ENCODE assay signal across 6 cellular contexts in the genomic region with DNA sequence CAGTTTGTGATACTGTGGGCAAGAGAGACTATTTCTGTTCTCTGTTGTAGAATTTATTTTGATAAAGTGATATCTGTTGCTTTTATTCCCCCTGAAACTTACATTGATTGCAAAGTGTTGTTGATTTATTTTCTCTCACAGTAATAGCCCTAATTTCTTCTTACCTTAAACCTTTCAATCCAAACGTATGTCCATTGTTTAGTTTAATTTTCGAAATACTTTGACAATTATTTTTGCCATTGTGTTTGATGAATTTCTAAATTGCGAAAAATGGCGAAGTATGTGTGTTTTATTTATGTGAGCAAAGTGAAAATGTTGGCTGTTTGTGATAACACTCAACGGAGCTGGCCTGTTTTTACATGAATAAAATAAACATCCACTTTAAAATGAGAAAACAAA. TPM values are rescaled to one million over a fixed set of nuclear protein-coding genes. Genes with fewer than 3 reads are reported as not detected.
DNase-seq lines count a peak whose midpoint lies in the region; ATAC-seq, FAIRE-seq and TF ChIP-seq lines count a peak whose summit lies in the region.

No MANE protein-coding gene starts in this region.

- H3K27ac Mint-ChIP-seq in chondrocyte (ENCODE audit: unreplicated experiment): no peak overlapping the region

- H3K4me3 ChIP-seq in pancreas: peak overlapping the region in 3 of 4 donors; percentile 55 to 80 (median 65)

- DNase-seq in GM12891 (ENCODE audit: insufficient read length, low spot score) (no peak), caudate nucleus (lab: John Stamatoyannopoulos, UW) (no peak), pancreas (no peak), chondrocyte (ENCODE audit: low spot score) (no peak), UCSD-AML1 (lab: John Stamatoyannopoulos, UW; ENCODE audit: unreplicated experiment) (no peak)

- H3K4me1 ChIP-seq in pancreas: peaks cover 9 to 11% (median 9%) of the 10 kb centered on the region in 3 donors

- H3K4me1 Mint-ChIP-seq in chondrocyte (ENCODE audit: low read depth): peaks cover 18% of the 10 kb centered on the region

- ATAC-seq in pancreas (no peak), GM21576 (IDR thresholded peaks at IDR 0.05; ENCODE audit: unreplicated experiment) (no peak)

- TF ChIP-seq CTCF in pancreas (IDR thresholded peaks at IDR 0.05) (no peak), chondrocyte (IDR thresholded peaks at IDR 0.05) (no peak)

- no peaks in the 10 kb centered on the region for H3K27me3 ChIP-seq in pancreas

- FAIRE-seq in GM12891 (lab: Jason Lieb, UNC) (peak; percentile 16), pancreas (lab: Jason Lieb, UNC) (peak; percentile 59)

- no peak for TF ChIP-seq POLR2A in GM12891 (IDR thresholded peaks at IDR 0.05; ENCODE audit: low read depth, low read length)

- H3K36me3 ChIP-seq in pancreas: no peaks in the 10 kb centered on the region

- H3K9me3 Mint-ChIP-seq in chondrocyte (ENCODE audit: low read depth): no peaks in the 10 kb centered on the region

- H3K9me3 ChIP-seq in pancreas: no peaks in the 10 kb centered on the region

- 3 to 4% methylated on average over 5 of the region's 5 CpGs for WGBS in pancreas, 2 donors

- intact Hi-C loops in pancreas (cut with DNase I): no loop called here

- H3K4me3 Mint-ChIP-seq in chondrocyte (ENCODE audit: unreplicated experiment): no peak overlapping the region

- no peaks in the 10 kb centered on the region for H3K27me3 Mint-ChIP-seq in chondrocyte (ENCODE audit: low read depth)

- H3K36me3 Mint-ChIP-seq in chondrocyte (ENCODE audit: low read depth): no peaks in the 10 kb centered on the region

- peak overlapping the region; percentile 82 for H3K27ac ChIP-seq in caudate nucleus (ENCODE audit: low read depth, low read length)
- peak overlapping the region; percentile 63 to 84 (median 76) for H3K27ac ChIP-seq in pancreas

TF ChIP-seq in GM12891, 5 proteins besides CTCF, POLR2A, EP300 and RAD21:
- TF ChIP-seq TAF1 (IDR thresholded peaks at IDR 0.05; ENCODE audit: low read depth, low read length) (no peak), POLR2AphosphoS5 (IDR thresholded peaks at IDR 0.05; ENCODE audit: low read depth, low read length) (no peak)
TF ChIP-seq in GM12891: peak in this region for 0.

RNA-seq across cellular contexts. Expression of gene ZSCAN26, which starts 0.4 kb away (rescaled TPM):
- 5.4 TPM for polyA plus RNA-seq in GM12891 (2012; ENCODE audit: low read depth, missing spikeins)
- total RNA-seq in pancreas: 1 to 10 TPM; 3.6 to 7.6 (median 5.9) TPM
- 10 to 100 TPM in 1 of 2 donors, 1 to 10 TPM in 1; 6.8 to 11.7 TPM for polyA plus RNA-seq in pancreas
- total RNA-seq in chondrocyte: 12.6 to 18.9 TPM (median 14.8 TPM) in 3 replicates

RNA-seq across cellular contexts. Expression of gene NKAPL, which starts 7.5 kb away (rescaled TPM):
- not detected for polyA plus RNA-seq in GM12891 (2012; ENCODE audit: low read depth, missing spikeins)
- under 1 TPM; 0.28 to 0.81 (median 0.51) TPM for total RNA-seq in pancreas
- polyA plus RNA-seq in pancreas: 1 to 10 TPM in 1 of 2 donors, under 1 TPM in 1; 0.80 to 1.5 TPM
- total RNA-seq in chondrocyte: not detected in 3 replicates

RNA-seq across cellular contexts. Expression of gene ZKSCAN4, which starts 14.5 kb away (rescaled TPM):
- polyA plus RNA-seq in GM12891 (2012; ENCODE audit: low read depth, missing spikeins): 2.6 TPM
- total RNA-seq in pancreas: 1 to 10 TPM; 1.4 to 3.4 (median 1.8) TPM
- polyA plus RNA-seq in pancreas: 1 to 10 TPM; 2.0 to 2.6 TPM
- 4.8 to 7.1 TPM (median 5.1 TPM) in 3 replicates for total RNA-seq in chondrocyte

RNA-seq across cellular contexts. Expression of gene PGBD1, which starts 14.8 kb away (rescaled TPM):
- polyA plus RNA-seq in GM12891 (2012; ENCODE audit: low read depth, missing spikeins): 1.1 TPM
- 1 to 10 TPM in 2 of 6 donors, under 1 TPM in 4; 0.60 to 1.5 (median 0.83) TPM for total RNA-seq in pancreas
- polyA plus RNA-seq in pancreas: 1 to 10 TPM; 2.2 to 3.1 TPM
- 7.6 to 9.9 TPM (median 8.5 TPM) in 3 replicates for total RNA-seq in chondrocyte

RNA-seq across cellular contexts. Expression of gene ZSCAN9, which starts 41.5 kb away (rescaled TPM):
- polyA plus RNA-seq in GM12891 (2012; ENCODE audit: low read depth, missing spikeins): 6.3 TPM
- total RNA-seq in pancreas (1 to 10 TPM; 3.5 to 8.5 (median 4.6) TPM), chondrocyte (12.1 to 13.0 TPM (median 12.8 TPM) in 3 replicates)
- 10 to 100 TPM in 1 of 2 donors, 1 to 10 TPM in 1; 7.9 to 15.0 TPM for polyA plus RNA-seq in pancreas
